ENCODE assay signal across 17 cellular contexts in genomic region chr18:22060361-22060760, GRCh38.
A peak's percentile ranks its signal among the peaks of the same experiment; 100 is the strongest.
DNase-seq lines count a peak whose midpoint lies in the region; TF ChIP-seq lines count a peak whose summit lies in the region.
"Had no signal": no experiment of that assay in that cellular context is flagged by ENCODE, and none has a peak within 500 bp of the region (broad histone marks: within the 10 kb centered on the region; RNA-seq: fewer than 3 reads in every experiment).

No MANE protein-coding gene starts in this region.

- TF ChIP-seq CTCF in endodermal cell (conservative IDR thresholded peaks at IDR 0.05) (no peak), type B pancreatic cell (conservative IDR thresholded peaks at IDR 0.05) (no peak)

- H3K9me3 ChIP-seq in endodermal cell (ENCODE audit: control insufficient read depth, low read length) = peaks cover 4% of the 10 kb centered on the region

- H3K9me3 Mint-ChIP-seq in endodermal cell = no peaks in the 10 kb centered on the region
- no peaks in the 10 kb centered on the region for H3K9me3 Mint-ChIP-seq in type B pancreatic cell
- H3K9me3 Mint-ChIP-seq: HFFc6 had no signal

- WGBS in endodermal cell (ENCODE audit: insufficient coverage in 1 of 2, insufficient read length in 1 of 2), 2 experiments = 43% methylated on average over 2 of the region's 2 CpGs; no CpG with 5 or more reads in 1 of the 2 experiments

- H3K9ac ChIP-seq in endodermal cell (ENCODE audit: extremely low read depth, low read length, poor library complexity, severe bottlenecking) = no peak overlapping the region
- H3K9ac ChIP-seq: BLaER1 treated with 17β-estradiol and CSF1 and Interleukin-3, amounts not matched to agents 10 nM and 100 nM; GM23248 had no signal

- H3K4me1 Mint-ChIP-seq in endodermal cell (peaks cover 46% of the 10 kb centered on the region), type B pancreatic cell (ENCODE audit: unreplicated experiment) (no peaks in the 10 kb centered on the region)
- H3K4me1 Mint-ChIP-seq: CD4-positive, CD25-positive, alpha-beta regulatory T cell had no signal

- no peaks in the 10 kb centered on the region for H3K27me3 ChIP-seq in endodermal cell (ENCODE audit: control insufficient read depth, insufficient read depth, low read length, poor library complexity, severe bottlenecking)
- H3K27me3 ChIP-seq: BLaER1 treated with 17β-estradiol and CSF1 and Interleukin-3, amounts not matched to agents 10 nM and 100 nM had no signal

- H3K36me3 ChIP-seq in endodermal cell (ENCODE audit: control insufficient read depth, insufficient read depth, low read length) = no peaks in the 10 kb centered on the region
- H3K36me3 ChIP-seq: BLaER1 treated with 17β-estradiol and CSF1 and Interleukin-3, amounts not matched to agents 10 nM and 100 nM had no signal

- in situ Hi-C loops in ACHN (cut with HindIII; ENCODE audit: low pct_ligation_motif_present, low pct_unique_long_range_greater_than_20kb, low sequenced_read_pairs) = no loop called here

- DNase-seq in NCI-H82 (lab: John Stamatoyannopoulos, UW) (peak; percentile 6), NCI-H82 treated with DMSO at 0.1 percent for 48 hours (lab: John Stamatoyannopoulos, UW; ENCODE audit: unreplicated experiment) (no peak), NCI-H146 treated with DMSO at 0.1 percent for 48 hours (lab: John Stamatoyannopoulos, UW; ENCODE audit: unreplicated experiment) (peak; percentile 57), endodermal cell (no peak), type B pancreatic cell (ENCODE audit: extremely low spot score, unreplicated experiment) (no peak), ACHN (no peak), cortex of kidney (lab: John Stamatoyannopoulos, UW) (no peak), NCI-H526 treated with DMSO at 0.1 percent for 48 hours (lab: John Stamatoyannopoulos, UW) (no peak)
- DNase-seq: Calu3; CD4-positive, CD25-positive, alpha-beta regulatory T cell; DMS 273 treated with DMSO at 0.1 percent for 48 hours; GM23248; H9; HFFc6 had no signal

- no peaks in the 10 kb centered on the region for H3K36me3 Mint-ChIP-seq in endodermal cell (ENCODE audit: low read depth)
- no peaks in the 10 kb centered on the region for H3K36me3 Mint-ChIP-seq in type B pancreatic cell
- H3K36me3 Mint-ChIP-seq: CD4-positive, CD25-positive, alpha-beta regulatory T cell had no signal

- H3K4me1 ChIP-seq in endodermal cell (ENCODE audit: control insufficient read depth, insufficient read depth, low read length) = peaks cover 17% of the 10 kb centered on the region
- H3K4me1 ChIP-seq: BLaER1 treated with 17β-estradiol and CSF1 and Interleukin-3, amounts not matched to agents 10 nM and 100 nM had no signal

- H3K27ac Mint-ChIP-seq in endodermal cell = peak overlapping the region; percentile 71
- H3K27ac Mint-ChIP-seq in type B pancreatic cell = peak overlapping the region; percentile 54
- H3K27ac Mint-ChIP-seq: CD4-positive, CD25-positive, alpha-beta regulatory T cell; HFFc6 had no signal

- no peak overlapping the region for H3K4me3 ChIP-seq in endodermal cell (ENCODE audit: low read length)
- H3K4me3 ChIP-seq: BLaER1 treated with 17β-estradiol and CSF1 and Interleukin-3, amounts not matched to agents 10 nM and 100 nM; GM23248 had no signal

- no peaks in the 10 kb centered on the region for H3K27me3 Mint-ChIP-seq in endodermal cell (ENCODE audit: insufficient read depth)
- peaks cover 4% of the 10 kb centered on the region for H3K27me3 Mint-ChIP-seq in type B pancreatic cell
- H3K27me3 Mint-ChIP-seq: CD4-positive, CD25-positive, alpha-beta regulatory T cell had no signal

- H3K27ac ChIP-seq in endodermal cell (ENCODE audit: low read depth, low read length) = no peak overlapping the region
- H3K27ac ChIP-seq: 22Rv1; BLaER1 treated with 17β-estradiol and CSF1 and Interleukin-3, amounts not matched to agents 10 nM and 100 nM; GM23248; HL-60 had no signal

- no peak overlapping the region for H3K4me3 Mint-ChIP-seq in endodermal cell
- H3K4me3 Mint-ChIP-seq in type B pancreatic cell = no peak overlapping the region
- H3K4me3 Mint-ChIP-seq: CD4-positive, CD25-positive, alpha-beta regulatory T cell; H9; HFFc6 had no signal

Comparison
In these comparisons a context has a peak if more than half of its experiments do, and no peak if none do; other contexts are left out.
1. DNase-seq: peak in NCI-H82 (single experiment) and NCI-H146 treated with DMSO at 0.1 percent for 48 hours (single experiment); none in NCI-H82 treated with DMSO at 0.1 percent for 48 hours (single experiment), endodermal cell (single experiment), type B pancreatic cell (single experiment), ACHN (single experiment), cortex of kidney (single experiment) and NCI-H526 treated with DMSO at 0.1 percent for 48 hours (single experiment).